Comparison of ENCODE assay signal across 8 cellular contexts in genomic region chr2:202238234-202239197, GRCh38. TPM values are rescaled to one million over a fixed set of nuclear protein-coding genes. Genes with fewer than 3 reads are reported as not detected.
DNase-seq lines count a peak whose midpoint lies in the region; ATAC-seq and TF ChIP-seq lines count a peak whose summit lies in the region.

Gene SUMO1 (minus strand): TSS chr2:202238597. CDS start chr2:202238451, 146 bp downstream.

- peaks cover 2% of the 10 kb centered on the region for H3K79me1 ChIP-seq in neuronal stem cell (ENCODE audit: low read depth, low read length)

- H2BK120ac ChIP-seq in neuronal stem cell (ENCODE audit: low read depth, low read length): no peak within 1 kb of the TSS

- TF ChIP-seq EP300 in gastroesophageal sphincter (IDR thresholded peaks at IDR 0.05): no peak

- H3K9me3 ChIP-seq in SK-N-MC (ENCODE audit: low read depth, low read length): no peaks in the 10 kb centered on the region
- no peaks in the 10 kb centered on the region for H3K9me3 ChIP-seq in gastroesophageal sphincter
- no peaks in the 10 kb centered on the region for H3K9me3 ChIP-seq in neuronal stem cell (replicated peaks in 1 of 2; ENCODE audit: control insufficient read depth in 2 of 2, insufficient read depth in 1 of 2, low read depth in 1 of 2, low read length in 2 of 2)

- H3K4me3 Mint-ChIP-seq in HFFc6: peak within 1 kb of the TSS; percentile 97
- peak within 1 kb of the TSS; percentile 99 for H3K4me3 Mint-ChIP-seq in activated naive CD4-positive, alpha-beta T cell treated with anti-CD3 and anti-CD28 coated beads, Interleukin-2, amount 10 ng/mL, durations not matched to agents 7 days and 5 days

- ATAC-seq in gastroesophageal sphincter: peak; percentile 95

- peak within 1 kb of the TSS; percentile 1 for H3K14ac ChIP-seq in neuronal stem cell (ENCODE audit: low read length)

- H3K18ac ChIP-seq in neuronal stem cell (ENCODE audit: low read length): peak within 1 kb of the TSS; percentile 98

- H2BK15ac ChIP-seq in neuronal stem cell (ENCODE audit: low read length): no peak within 1 kb of the TSS

- H3K9ac ChIP-seq in SK-N-MC (ENCODE audit: insufficient read length): peak within 1 kb of the TSS; percentile 96
- peak within 1 kb of the TSS; percentile 97 for H3K9ac ChIP-seq in neuronal stem cell (ENCODE audit: low read depth, low read length, poor library complexity)

- H3K4ac ChIP-seq in neuronal stem cell (ENCODE audit: low read length): no peak within 1 kb of the TSS

- H3K4me3 ChIP-seq in NB4 (ENCODE audit: low read depth, low read length) (peak within 1 kb of the TSS; percentile 94), SK-N-MC (peak within 1 kb of the TSS; percentile 93), gastroesophageal sphincter (peak within 1 kb of the TSS; percentile 96 to 99), neuronal stem cell (ENCODE audit: low read length in 2 of 2) (peak within 1 kb of the TSS; percentile 91 to 94)

- peak within 1 kb of the TSS; percentile 97 for H2AFZ ChIP-seq in neuronal stem cell (ENCODE audit: low read length)

- H4K8ac ChIP-seq in neuronal stem cell (ENCODE audit: low read depth, low read length): no peak within 1 kb of the TSS

- peaks cover 25% of the 10 kb centered on the region for H3K4me1 Mint-ChIP-seq in HFFc6 (ENCODE audit: low read depth)
- H3K4me1 Mint-ChIP-seq in activated naive CD4-positive, alpha-beta T cell treated with anti-CD3 and anti-CD28 coated beads, Interleukin-2, amount 10 ng/mL, durations not matched to agents 7 days and 5 days: peaks cover 37% of the 10 kb centered on the region

- H3K36me3 Mint-ChIP-seq in HFFc6 (ENCODE audit: low read depth): no peaks in the 10 kb centered on the region
- H3K36me3 Mint-ChIP-seq in activated naive CD4-positive, alpha-beta T cell treated with anti-CD3 and anti-CD28 coated beads, Interleukin-2, amount 10 ng/mL, durations not matched to agents 7 days and 5 days: peaks cover 10% of the 10 kb centered on the region

- H3K27ac ChIP-seq in SK-N-MC (peak within 1 kb of the TSS; percentile 66), gastroesophageal sphincter (peak within 1 kb of the TSS; percentile 87 to 97 (median 94)), neuronal stem cell (replicated peaks; ENCODE audit: low read length) (peak within 1 kb of the TSS; percentile 88)

- H3K36me3 ChIP-seq in SK-N-MC (ENCODE audit: insufficient read depth, low read length): peaks cover 3% of the 10 kb centered on the region
- no peaks in the 10 kb centered on the region for H3K36me3 ChIP-seq in gastroesophageal sphincter
- peaks cover 0 to 13% of the 10 kb centered on the region in 2 donors for H3K36me3 ChIP-seq in neuronal stem cell (replicated peaks in 1 of 2; ENCODE audit: control insufficient read depth in 2 of 2, insufficient read depth in 2 of 2, low read length in 2 of 2)

- H3K27me3 ChIP-seq in gastroesophageal sphincter: no peaks in the 10 kb centered on the region
- peaks cover 0 to 2% (median 0%) of the 10 kb centered on the region in 3 experiments for H3K27me3 ChIP-seq in neuronal stem cell (ENCODE audit: control insufficient read depth in 3 of 3, insufficient read depth in 3 of 3, low read depth in 1 of 3, low read length in 3 of 3)

- TF ChIP-seq POLR2A in NB4 (IDR thresholded peaks at IDR 0.05; ENCODE audit: extremely low read depth, insufficient read length) (peak; percentile 80), gastroesophageal sphincter (IDR thresholded peaks at IDR 0.05) (peak; percentile 45 to 49)

- H3K4me2 ChIP-seq in neuronal stem cell (ENCODE audit: insufficient read depth, low read length, poor library complexity, severe bottlenecking): peak within 1 kb of the TSS; percentile 59

- peaks cover 0 to 40% (median 20%) of the 10 kb centered on the region in 3 donors for H3K4me1 ChIP-seq in gastroesophageal sphincter
- H3K4me1 ChIP-seq in neuronal stem cell (ENCODE audit: control insufficient read depth in 2 of 2, insufficient read depth in 1 of 2, low read depth in 1 of 2, low read length in 2 of 2): peaks cover 0 to 4% of the 10 kb centered on the region in 2 donors

- no peak within 1 kb of the TSS for H2BK12ac ChIP-seq in neuronal stem cell (ENCODE audit: low read length)

- 0 out of 2 replicates have a peak, but pooled peaks have one; percentile 10 for TF ChIP-seq CTCF in HFFc6 (IDR thresholded peaks at IDR 0.05)
- TF ChIP-seq CTCF in NB4 (IDR thresholded peaks at IDR 0.05; ENCODE audit: low read depth, low read length): no peak
- no peak for TF ChIP-seq CTCF in gastroesophageal sphincter (IDR thresholded peaks at IDR 0.05)
- TF ChIP-seq CTCF in subcutaneous adipose tissue (IDR thresholded peaks at IDR 0.05; ENCODE audit: low read depth): no peak

- H2AK5ac ChIP-seq in neuronal stem cell (ENCODE audit: low read depth, low read length): no peak within 1 kb of the TSS

- peak within 1 kb of the TSS; percentile 91 for H2BK5ac ChIP-seq in neuronal stem cell (ENCODE audit: low read length)

- peak within 1 kb of the TSS; percentile 91 for H3K27ac Mint-ChIP-seq in HFFc6
- peak within 1 kb of the TSS; percentile 95 for H3K27ac Mint-ChIP-seq in activated naive CD4-positive, alpha-beta T cell treated with anti-CD3 and anti-CD28 coated beads, Interleukin-2, amount 10 ng/mL, durations not matched to agents 7 days and 5 days

- no peak within 1 kb of the TSS for H4K91ac ChIP-seq in neuronal stem cell (ENCODE audit: low read depth, low read length, poor library complexity)

- DNase-seq in GM04504 (ENCODE audit: low read depth) (peak; percentile 55), HFFc6 (peak; percentile 74), NB4 (ENCODE audit: low read depth) (peak; percentile 97), SK-N-MC (ENCODE audit: low read depth, low spot score) (peak; percentile 68), neuronal stem cell (ENCODE audit: low spot score) (peak; percentile 90)
- DNase-seq in activated naive CD4-positive, alpha-beta T cell treated with anti-CD3 and anti-CD28 coated beads, Interleukin-2, amount 10 ng/mL, durations not matched to agents 7 days and 5 days: peak; percentile 97

- no peaks in the 10 kb centered on the region for H3K27me3 Mint-ChIP-seq in HFFc6 (ENCODE audit: insufficient read depth)
- H3K27me3 Mint-ChIP-seq in activated naive CD4-positive, alpha-beta T cell treated with anti-CD3 and anti-CD28 coated beads, Interleukin-2, amount 10 ng/mL, durations not matched to agents 7 days and 5 days: peaks cover 4% of the 10 kb centered on the region

- WGBS in gastroesophageal sphincter (ENCODE audit: low coverage in 1 of 2), 2 donors: 1 to 10% methylated on average over 12 to 16 of the region's 54 CpGs
- no CpG with 5 or more reads among the region's 54 CpGs for WGBS in neuronal stem cell (ENCODE audit: extremely low coverage in 2 of 2, insufficient read length in 2 of 2, insufficient replicate concordance in 1 of 2), 2 donors

- CTCF ChIA-PET in activated naive CD4-positive, alpha-beta T cell treated with anti-CD3 and anti-CD28 coated beads, Interleukin-2, amount 10 ng/mL, durations not matched to agents 7 days and 5 days (lab: Charles Lee): no interaction called here

- no peaks in the 10 kb centered on the region for H3K9me3 Mint-ChIP-seq in HFFc6
- H3K9me3 Mint-ChIP-seq in activated naive CD4-positive, alpha-beta T cell treated with anti-CD3 and anti-CD28 coated beads, Interleukin-2, amount 10 ng/mL, durations not matched to agents 7 days and 5 days: no peaks in the 10 kb centered on the region

- peak within 1 kb of the TSS; percentile 57 for H3K23ac ChIP-seq in neuronal stem cell (ENCODE audit: low read depth, low read length, poor library complexity)

RNA-seq across cellular contexts. Expression of gene SUMO1, which starts in this region (rescaled TPM):
- total RNA-seq in HFFc6 (2021; fragmentation: NEBNext Ultra II Directional; extraction: Animal tissue kit (Norgen Biotek cat#: 25700)): 100 to 1,000 TPM; 135 to 153 (median 147) TPM
- total RNA-seq in gastroesophageal sphincter (10 to 100 TPM; 54.9 to 94.9 (median 76.0) TPM), subcutaneous adipose tissue (10 to 100 TPM; 52.8 to 93.8 (median 59.0) TPM)
- 215 TPM for polyA plus RNA-seq in neuronal stem cell (2013, experiment 1 of 2)
- 221 TPM for polyA plus RNA-seq in neuronal stem cell (2013, experiment 2 of 2)

Comparison
In these comparisons a context has a peak if more than half of its experiments do, and no peak if none do; other contexts are left out.
1. Peak in every context shown above with its lines: DNase-seq, ATAC-seq, H3K4me3 ChIP-seq and H3K27ac ChIP-seq.